Comparison of ENCODE assay signal across 8 cellular contexts in the genomic region with DNA sequence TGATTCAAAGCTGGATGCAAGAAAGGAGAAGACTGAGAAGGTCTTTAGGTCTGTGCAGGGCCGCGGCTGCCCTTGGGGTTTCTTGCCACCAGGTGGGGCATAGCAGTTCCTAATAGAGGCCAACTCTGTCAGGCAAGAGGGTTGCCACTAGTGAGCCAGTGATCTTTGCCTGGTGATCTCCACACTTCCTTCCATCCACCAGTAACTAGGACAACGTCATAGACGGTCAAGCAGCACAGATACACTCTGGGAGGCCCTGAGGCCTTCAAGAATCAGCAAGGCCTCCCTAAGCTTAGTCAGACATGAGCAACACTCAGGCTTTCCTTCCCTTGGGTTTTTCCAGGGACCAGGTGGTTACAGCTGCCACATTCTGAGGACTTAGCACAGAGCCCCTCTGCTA. TPM values are rescaled to one million over a fixed set of nuclear protein-coding genes. Genes with fewer than 3 reads are reported as not detected.
DNase-seq lines count a peak whose midpoint lies in the region; ATAC-seq and TF ChIP-seq lines count a peak whose summit lies in the region.

No MANE protein-coding gene starts in this region.

- TF ChIP-seq CTCF in astrocyte of the spinal cord (IDR thresholded peaks at IDR 0.05; ENCODE audit: low read depth, low read length): peak; percentile 37
- no peak for TF ChIP-seq CTCF in nephron (IDR thresholded peaks at IDR 0.05; ENCODE audit: unreplicated experiment in 3 of 3)
- TF ChIP-seq CTCF in chondrocyte (IDR thresholded peaks at IDR 0.05): no peak

- in situ Hi-C loops in astrocyte of the spinal cord (cut with HindIII; ENCODE audit: low sequenced_read_pairs): no loop called here

- H3K36me3 Mint-ChIP-seq in T-helper 2 cell treated with Interferon-gamma antibody and Interleukin-4, amounts not matched to agents 5 μg/mL and 100 μg/mL, for 36 hours (ENCODE audit: low read depth): no peaks in the 10 kb centered on the region
- H3K36me3 Mint-ChIP-seq in nephron (ENCODE audit: low read depth): no peaks in the 10 kb centered on the region
- no peaks in the 10 kb centered on the region for H3K36me3 Mint-ChIP-seq in chondrocyte (ENCODE audit: low read depth)

- H3K4me3 ChIP-seq in astrocyte of the spinal cord (ENCODE audit: low read depth, low read length): no peak overlapping the region

- no peak overlapping the region for H3K4me3 Mint-ChIP-seq in T-helper 2 cell treated with Interferon-gamma antibody and Interleukin-4, amounts not matched to agents 5 μg/mL and 100 μg/mL, for 36 hours
- H3K4me3 Mint-ChIP-seq in nephron (no peak overlapping the region), chondrocyte (ENCODE audit: unreplicated experiment) (no peak overlapping the region)

- peak; percentile 47 for DNase-seq in HT1080 (ENCODE audit: low read depth)
- peak; percentile 41 for DNase-seq in T-helper 2 cell treated with Interferon-gamma antibody and Interleukin-4, amounts not matched to agents 5 μg/mL and 100 μg/mL, for 36 hours (ENCODE audit: low spot score)
- no peak for DNase-seq in astrocyte of the spinal cord (ENCODE audit: low read depth, low spot score)
- DNase-seq in NCI-H2107 treated with DMSO at 0.1 percent for 48 hours (lab: John Stamatoyannopoulos, UW; ENCODE audit: unreplicated experiment): no peak
- DNase-seq in NCI-H748 treated with DMSO at 0.1 percent for 48 hours (lab: John Stamatoyannopoulos, UW): no peak
- DNase-seq in chondrocyte (ENCODE audit: low spot score): no peak

- H3K27me3 Mint-ChIP-seq in T-helper 2 cell treated with Interferon-gamma antibody and Interleukin-4, amounts not matched to agents 5 μg/mL and 100 μg/mL, for 36 hours (ENCODE audit: low read depth): peaks cover 3% of the 10 kb centered on the region
- no peaks in the 10 kb centered on the region for H3K27me3 Mint-ChIP-seq in nephron (ENCODE audit: low read depth)
- H3K27me3 Mint-ChIP-seq in chondrocyte (ENCODE audit: low read depth): no peaks in the 10 kb centered on the region

- ATAC-seq in GM18502 (IDR thresholded peaks at IDR 0.05; ENCODE audit: poor library complexity, unreplicated experiment): no peak

- peak overlapping the region; percentile 32 for H3K27ac Mint-ChIP-seq in T-helper 2 cell treated with Interferon-gamma antibody and Interleukin-4, amounts not matched to agents 5 μg/mL and 100 μg/mL, for 36 hours
- H3K27ac Mint-ChIP-seq in nephron (peak overlapping the region; percentile 67 to 97 (median 95)), chondrocyte (ENCODE audit: unreplicated experiment) (no peak overlapping the region)

- peaks cover 18% of the 10 kb centered on the region for H3K4me1 Mint-ChIP-seq in T-helper 2 cell treated with Interferon-gamma antibody and Interleukin-4, amounts not matched to agents 5 μg/mL and 100 μg/mL, for 36 hours (ENCODE audit: low read depth)
- H3K4me1 Mint-ChIP-seq in nephron (peaks cover 85% of the 10 kb centered on the region), chondrocyte (ENCODE audit: low read depth) (peaks cover 20% of the 10 kb centered on the region)

- H3K9me3 Mint-ChIP-seq in T-helper 2 cell treated with Interferon-gamma antibody and Interleukin-4, amounts not matched to agents 5 μg/mL and 100 μg/mL, for 36 hours: no peaks in the 10 kb centered on the region
- no peaks in the 10 kb centered on the region for H3K9me3 Mint-ChIP-seq in nephron
- H3K9me3 Mint-ChIP-seq in chondrocyte (ENCODE audit: low read depth): no peaks in the 10 kb centered on the region

RNA-seq across cellular contexts. Expression of a gene that starts 32.9 kb away (rescaled TPM):
- 10.7 and 15.8 TPM in 2 replicates for total RNA-seq in HT1080 (2014; rRNA removed; shearing (Covaris generic))
- polyA plus RNA-seq in HT1080 (2015; cell fraction: cytosol; rRNA removed): 11.5 and 15.2 TPM in 2 replicates
- 50.5 and 52.5 TPM in 2 replicates for polyA plus RNA-seq in HT1080 (2015; cell fraction: nucleus; rRNA removed)
- total RNA-seq in chondrocyte: 71.4 to 133 TPM (median 130 TPM) in 3 replicates

Comparison
In these comparisons a context has a peak if more than half of its experiments do, and no peak if none do; other contexts are left out.
1. DNase-seq: peak in HT1080 (single experiment) and T-helper 2 cell treated with Interferon-gamma antibody and Interleukin-4, amounts not matched to agents 5 μg/mL and 100 μg/mL, for 36 hours (single experiment); none in astrocyte of the spinal cord (single experiment), NCI-H2107 treated with DMSO at 0.1 percent for 48 hours (single experiment), NCI-H748 treated with DMSO at 0.1 percent for 48 hours (single experiment) and chondrocyte (single experiment).